In the genomic region with DNA sequence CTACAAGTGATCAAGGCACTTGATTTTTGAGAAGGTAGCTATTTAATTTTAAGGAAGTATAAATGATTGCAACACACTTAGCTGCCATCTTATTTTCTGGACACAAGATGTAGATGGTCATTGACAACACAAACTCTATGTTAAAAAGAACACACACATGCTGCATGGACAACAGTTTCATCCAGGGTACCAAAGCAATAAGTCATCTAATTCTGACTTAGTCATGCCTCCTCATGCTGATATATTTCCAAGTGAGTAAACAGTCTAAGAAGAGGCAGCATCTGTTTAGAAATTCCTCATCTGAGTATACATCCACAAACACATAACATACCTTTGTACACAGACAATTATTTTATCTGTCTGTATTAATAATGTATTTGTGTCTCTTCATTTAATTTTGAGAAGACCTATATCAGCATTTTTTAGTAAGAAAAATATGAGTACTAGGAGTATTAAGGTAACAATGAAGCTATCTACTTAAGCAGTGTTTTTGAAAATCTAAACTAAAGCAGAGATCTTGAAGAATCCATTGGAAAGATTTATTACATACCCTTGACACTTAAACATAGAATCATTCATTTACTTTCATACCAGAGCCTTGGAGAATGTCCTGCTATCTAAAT, we compare ENCODE assay signal across 18 cellular contexts.
DNase-seq lines count a peak whose midpoint lies in the region; ATAC-seq and TF ChIP-seq lines count a peak whose summit lies in the region.
"Had no signal": no experiment of that assay in that cellular context is flagged by ENCODE, and none has a peak within 500 bp of the region (broad histone marks: within the 10 kb centered on the region; RNA-seq: fewer than 3 reads in every experiment).

No MANE protein-coding gene starts in this region.

- H3K36me3 ChIP-seq in SK-N-SH (replicated peaks in 1 of 2; ENCODE audit: control insufficient read depth in 1 of 2, insufficient read depth in 2 of 2, low read length in 1 of 2): no peaks in the 10 kb centered on the region
- H3K36me3 ChIP-seq: BLaER1 treated with 17β-estradiol and CSF1 and Interleukin-3, amounts not matched to agents 10 nM and 100 nM had no signal

- no peak overlapping the region for H2AFZ ChIP-seq in SK-N-SH (ENCODE audit: low read depth)
- H2AFZ ChIP-seq: PC-9 had no signal

- H3K27ac Mint-ChIP-seq in activated naive CD4-positive, alpha-beta T cell treated with anti-CD3 and anti-CD28 coated beads, Interleukin-2, amount 10 ng/mL, durations not matched to agents 7 days and 5 days: no peak overlapping the region

- POLR2A ChIA-PET in SK-N-SH (lab: Yijun Ruan, JAX): no interaction called here

- DNase-seq in SK-N-SH (no peak), LHCN-M2 (ENCODE audit: low read depth) (peak; percentile 68), choroid plexus epithelial cell (ENCODE audit: low read depth) (peak; percentile 7), iris pigment epithelial cell (ENCODE audit: low read depth) (peak; percentile 54), DMS 273 (lab: John Stamatoyannopoulos, UW; ENCODE audit: unreplicated experiment) (no peak)
- DNase-seq in activated naive CD4-positive, alpha-beta T cell treated with anti-CD3 and anti-CD28 coated beads, Interleukin-2, amount 10 ng/mL, durations not matched to agents 7 days and 5 days: no peak
- DNase-seq: DMS 273 treated with DMSO at 0.1 percent for 48 hours, NCI-H1417 treated with DMSO at 0.1 percent for 48 hours, NCI-H1930, NCI-H2171 treated with DMSO at 0.1 percent for 48 hours, NCI-H446 treated with DMSO at 0.1 percent for 48 hours, NCI-H774, PC-9 had no signal

- no peaks in the 10 kb centered on the region for H3K79me2 ChIP-seq in SK-N-SH (ENCODE audit: insufficient read depth)

- H3K9ac ChIP-seq in SK-N-SH: no peak overlapping the region
- H3K9ac ChIP-seq: BLaER1 treated with 17β-estradiol and CSF1 and Interleukin-3, amounts not matched to agents 10 nM and 100 nM had no signal

- H3K9me3 Mint-ChIP-seq in activated naive CD4-positive, alpha-beta T cell treated with anti-CD3 and anti-CD28 coated beads, Interleukin-2, amount 10 ng/mL, durations not matched to agents 7 days and 5 days: no peaks in the 10 kb centered on the region

- H3K9me2 ChIP-seq in SK-N-SH: no peaks in the 10 kb centered on the region

- TF ChIP-seq EP300 in SK-N-SH (IDR thresholded peaks at IDR 0.05; ENCODE audit: borderline replicate concordance in 1 of 2, low read depth in 1 of 2, low read length in 1 of 2): no peak

- TF ChIP-seq CTCF in SK-N-SH (IDR thresholded peaks at IDR 0.05) (no peak), choroid plexus epithelial cell (conservative IDR thresholded peaks at IDR 0.05; ENCODE audit: low read depth, low read length) (no peak)

- CTCF ChIA-PET in SK-N-SH (lab: Yijun Ruan, JAX): interaction anchor here (0.6 kb wide), 1 partner anchor 15 kb away, joined by 3 read pairs; no protein-coding TSS in a partner anchor
- CTCF ChIA-PET in activated naive CD4-positive, alpha-beta T cell treated with anti-CD3 and anti-CD28 coated beads, Interleukin-2, amount 10 ng/mL, durations not matched to agents 7 days and 5 days (lab: Charles Lee): no interaction called here

- H3K27ac ChIP-seq in SK-N-SH (ENCODE audit: low read depth in 2 of 2, low read length in 1 of 2): no peak overlapping the region
- H3K27ac ChIP-seq: 22Rv1; BLaER1 treated with 17β-estradiol and CSF1 and Interleukin-3, amounts not matched to agents 10 nM and 100 nM; PC-9 had no signal

- no peak overlapping the region for H3K4me3 Mint-ChIP-seq in activated naive CD4-positive, alpha-beta T cell treated with anti-CD3 and anti-CD28 coated beads, Interleukin-2, amount 10 ng/mL, durations not matched to agents 7 days and 5 days

- no peaks in the 10 kb centered on the region; a peak in 1 of 4 replicates for H3K4me1 ChIP-seq in SK-N-SH (ENCODE audit: control insufficient read depth in 1 of 2, insufficient read depth in 2 of 2, low read depth in 1 of 2, low read length in 1 of 2)
- H3K4me1 ChIP-seq: BLaER1 treated with 17β-estradiol and CSF1 and Interleukin-3, amounts not matched to agents 10 nM and 100 nM had no signal

- H3K27me3 Mint-ChIP-seq in activated naive CD4-positive, alpha-beta T cell treated with anti-CD3 and anti-CD28 coated beads, Interleukin-2, amount 10 ng/mL, durations not matched to agents 7 days and 5 days: no peaks in the 10 kb centered on the region

- no peaks in the 10 kb centered on the region for H3K4me1 Mint-ChIP-seq in activated naive CD4-positive, alpha-beta T cell treated with anti-CD3 and anti-CD28 coated beads, Interleukin-2, amount 10 ng/mL, durations not matched to agents 7 days and 5 days

- H4K20me1 ChIP-seq in SK-N-SH (ENCODE audit: insufficient read depth): no peaks in the 10 kb centered on the region
- H4K20me1 ChIP-seq: BLaER1 treated with 17β-estradiol and CSF1 and Interleukin-3, amounts not matched to agents 10 nM and 100 nM had no signal

- no peaks in the 10 kb centered on the region for H3K9me3 ChIP-seq in SK-N-SH
- H3K9me3 ChIP-seq: BLaER1 treated with 17β-estradiol and CSF1 and Interleukin-3, amounts not matched to agents 10 nM and 100 nM had no signal

- no peaks in the 10 kb centered on the region for H3K36me3 Mint-ChIP-seq in activated naive CD4-positive, alpha-beta T cell treated with anti-CD3 and anti-CD28 coated beads, Interleukin-2, amount 10 ng/mL, durations not matched to agents 7 days and 5 days

- TF ChIP-seq RAD21 in SK-N-SH (IDR thresholded peaks at IDR 0.05; ENCODE audit: low read length): no peak

- no peak overlapping the region for H3K4me3 ChIP-seq in SK-N-SH (ENCODE audit: low read depth in 2 of 2, low read length in 1 of 2)
- no peak overlapping the region for H3K4me3 ChIP-seq in choroid plexus epithelial cell (ENCODE audit: low read depth, low read length)
- H3K4me3 ChIP-seq: BLaER1 treated with 17β-estradiol and CSF1 and Interleukin-3, amounts not matched to agents 10 nM and 100 nM; PC-9 had no signal

- no peaks in the 10 kb centered on the region for H3K27me3 ChIP-seq in SK-N-SH (ENCODE audit: insufficient read depth)
- H3K27me3 ChIP-seq: BLaER1 treated with 17β-estradiol and CSF1 and Interleukin-3, amounts not matched to agents 10 nM and 100 nM had no signal

- H3F3A ChIP-seq in SK-N-SH (replicated peaks; ENCODE audit: insufficient read depth): no peaks in the 10 kb centered on the region

- no peak overlapping the region for H3K4me2 ChIP-seq in SK-N-SH
- H3K4me2 ChIP-seq: BLaER1 treated with 17β-estradiol and CSF1 and Interleukin-3, amounts not matched to agents 10 nM and 100 nM; PC-9 had no signal

- no peak for ATAC-seq in SK-N-SH treated with all-trans-retinoic acid at 6 μM for 48 hours
- no peak for ATAC-seq in HG03571 (IDR thresholded peaks at IDR 0.05; ENCODE audit: unreplicated experiment)
- ATAC-seq: Right ventricle myocardium inferior had no signal

TF ChIP-seq in SK-N-SH, 30 proteins besides CTCF, POLR2A, EP300 and RAD21:
- no peak for TF ChIP-seq NFIC (IDR thresholded peaks at IDR 0.05; ENCODE audit: borderline replicate concordance)
- TF ChIP-seq SIN3A (IDR thresholded peaks at IDR 0.05; ENCODE audit: borderline replicate concordance, low read depth, low read length): no peak
- TF ChIP-seq MXI1 (IDR thresholded peaks at IDR 0.05; ENCODE audit: low read depth, low read length): no peak
- TF ChIP-seq FOXM1 (IDR thresholded peaks at IDR 0.05; ENCODE audit: low read depth): no peak
- no peak for TF ChIP-seq FOSL2 (IDR thresholded peaks at IDR 0.05; ENCODE audit: borderline replicate concordance, low read depth)
- TF ChIP-seq, protein P1, sequence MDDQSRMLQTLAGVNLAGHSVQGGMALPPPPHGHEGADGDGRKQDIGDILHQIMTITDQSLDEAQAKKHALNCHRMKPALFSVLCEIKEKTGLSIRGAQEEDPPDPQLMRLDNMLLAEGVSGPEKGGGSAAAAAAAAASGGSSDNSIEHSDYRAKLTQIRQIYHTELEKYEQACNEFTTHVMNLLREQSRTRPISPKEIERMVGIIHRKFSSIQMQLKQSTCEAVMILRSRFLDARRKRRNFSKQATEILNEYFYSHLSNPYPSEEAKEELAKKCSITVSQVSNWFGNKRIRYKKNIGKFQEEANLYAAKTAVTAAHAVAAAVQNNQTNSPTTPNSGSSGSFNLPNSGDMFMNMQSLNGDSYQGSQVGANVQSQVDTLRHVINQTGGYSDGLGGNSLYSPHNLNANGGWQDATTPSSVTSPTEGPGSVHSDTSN (IDR thresholded peaks at IDR 0.05): 0 out of 2 replicates have a peak, but pooled peaks have one; percentile 2

TF ChIP-seq in SK-N-SH treated with all-trans-retinoic acid at 6 μM for 48 hours, 23 proteins besides CTCF, POLR2A, EP300 and RAD21:
- TF ChIP-seq OSR1 (CRISPR knock-in tag; IDR thresholded peaks at IDR 0.05) (no peak), ARNTL (CRISPR knock-in tag; IDR thresholded peaks at IDR 0.05; ENCODE audit: borderline replicate concordance, low read depth) (no peak), ZNF70 (CRISPR knock-in tag; IDR thresholded peaks at IDR 0.05) (no peak)

Comparison
In these comparisons a context has a peak if more than half of its experiments do, and no peak if none do; other contexts are left out.
1. DNase-seq: peak in LHCN-M2 (single experiment), choroid plexus epithelial cell (single experiment) and iris pigment epithelial cell (single experiment); none in SK-N-SH (single experiment), DMS 273 (single experiment) and activated naive CD4-positive, alpha-beta T cell treated with anti-CD3 and anti-CD28 coated beads, Interleukin-2, amount 10 ng/mL, durations not matched to agents 7 days and 5 days (single experiment).